ENCODE assay signal across 9 cellular contexts in genomic region chr17:35539659-35540026, GRCh38. TPM values are rescaled to one million over a fixed set of nuclear protein-coding genes. Genes with fewer than 3 reads are reported as not detected.
DNase-seq lines count a peak whose midpoint lies in the region; ATAC-seq and TF ChIP-seq lines count a peak whose summit lies in the region.
"Had no signal": no experiment of that assay in that cellular context is flagged by ENCODE, and none has a peak within 500 bp of the region (broad histone marks: within the 10 kb centered on the region; RNA-seq: fewer than 3 reads in every experiment).

No MANE protein-coding gene starts in this region.

- no peak for DNase-seq in stimulated activated naive CD8-positive, alpha-beta T cell treated with anti-CD3 and anti-CD28 coated beads, Interleukin-15, Interleukin-2, amounts not matched to agents 100 U/mL and 50 U/mL, for 24 hours
- no peak for DNase-seq in activated CD4-positive, alpha-beta memory T cell treated with anti-CD3 and anti-CD28 coated beads, Interleukin-2, amount 10 ng/mL, durations not matched to agents 7 days and 5 days
- DNase-seq in mesothelial cell of epicardium (ENCODE audit: low spot score in 2 of 2, unreplicated experiment in 2 of 2) (no peak), hepatic stellate cell (ENCODE audit: low spot score) (no peak), NCI-H69 (lab: John Stamatoyannopoulos, UW) (no peak)
- DNase-seq in stimulated activated CD4-positive, alpha-beta T cell treated with anti-CD3 and anti-CD28 coated beads, Interleukin-4, amount 100 ng/mL, for 1 hour, result no peak

- CTCF ChIA-PET in activated CD4-positive, alpha-beta memory T cell treated with anti-CD3 and anti-CD28 coated beads, Interleukin-2, amount 10 ng/mL, durations not matched to agents 7 days and 5 days (lab: Charles Lee), result interaction anchor here (0.6 to 7.4 kb wide), 21 partner anchors 9 to 369 kb away, joined by 3 to 91 read pairs (median 3); partner anchors contain the start of genes SLFN11 and SLFN5

- POLR2A ChIA-PET in activated CD4-positive, alpha-beta memory T cell treated with anti-CD3 and anti-CD28 coated beads, Interleukin-2, amount 10 ng/mL, durations not matched to agents 7 days and 5 days (lab: Charles Lee), result interaction anchor here (0.7 to 9.3 kb wide), 23 partner anchors 9 to 457 kb away, joined by 3 to 328 read pairs (median 5); partner anchors contain the start of genes AP2B1, NLE1, PEX12 and SLFN11

- H3K27me3 Mint-ChIP-seq in stimulated activated naive CD8-positive, alpha-beta T cell treated with anti-CD3 and anti-CD28 coated beads, Interleukin-15, Interleukin-2, amounts not matched to agents 100 ng/mL and 50 ng/mL, for 24 hours, result no peaks in the 10 kb centered on the region
- H3K27me3 Mint-ChIP-seq in activated CD4-positive, alpha-beta memory T cell treated with anti-CD3 and anti-CD28 coated beads, Interleukin-2, amount 10 ng/mL, durations not matched to agents 7 days and 5 days, result no peaks in the 10 kb centered on the region
- peaks cover 30% of the 10 kb centered on the region for H3K27me3 Mint-ChIP-seq in mesothelial cell of epicardium (ENCODE audit: low read depth)

- H3K4me1 Mint-ChIP-seq in stimulated activated naive CD8-positive, alpha-beta T cell treated with anti-CD3 and anti-CD28 coated beads, Interleukin-15, Interleukin-2, amounts not matched to agents 100 ng/mL and 50 ng/mL, for 24 hours (ENCODE audit: low read depth), result peaks cover 66% of the 10 kb centered on the region
- H3K4me1 Mint-ChIP-seq in activated CD4-positive, alpha-beta memory T cell treated with anti-CD3 and anti-CD28 coated beads, Interleukin-2, amount 10 ng/mL, durations not matched to agents 7 days and 5 days, result peaks cover 48% of the 10 kb centered on the region
- H3K4me1 Mint-ChIP-seq in mesothelial cell of epicardium, result peaks cover 8% of the 10 kb centered on the region
- H3K4me1 Mint-ChIP-seq: nephron progenitor cell had no signal

- H3K4me3 Mint-ChIP-seq in stimulated activated naive CD8-positive, alpha-beta T cell treated with anti-CD3 and anti-CD28 coated beads, Interleukin-15, Interleukin-2, amounts not matched to agents 100 ng/mL and 50 ng/mL, for 24 hours, result peak overlapping the region; percentile 98
- peak overlapping the region; percentile 86 for H3K4me3 Mint-ChIP-seq in activated CD4-positive, alpha-beta memory T cell treated with anti-CD3 and anti-CD28 coated beads, Interleukin-2, amount 10 ng/mL, durations not matched to agents 7 days and 5 days
- H3K4me3 Mint-ChIP-seq in mesothelial cell of epicardium, result no peak overlapping the region
- H3K4me3 Mint-ChIP-seq: nephron progenitor cell had no signal

- TF ChIP-seq CTCF in mesothelial cell of epicardium (IDR thresholded peaks at IDR 0.05; ENCODE audit: unreplicated experiment), result peak; percentile 51

- H3K27ac Mint-ChIP-seq in stimulated activated naive CD8-positive, alpha-beta T cell treated with anti-CD3 and anti-CD28 coated beads, Interleukin-15, Interleukin-2, amounts not matched to agents 100 ng/mL and 50 ng/mL, for 24 hours, result peak overlapping the region; percentile 99
- H3K27ac Mint-ChIP-seq in activated CD4-positive, alpha-beta memory T cell treated with anti-CD3 and anti-CD28 coated beads, Interleukin-2, amount 10 ng/mL, durations not matched to agents 7 days and 5 days, result peak overlapping the region; percentile 100
- no peak overlapping the region for H3K27ac Mint-ChIP-seq in mesothelial cell of epicardium
- H3K27ac Mint-ChIP-seq: nephron progenitor cell had no signal

- H3K9me3 Mint-ChIP-seq in stimulated activated naive CD8-positive, alpha-beta T cell treated with anti-CD3 and anti-CD28 coated beads, Interleukin-15, Interleukin-2, amounts not matched to agents 100 ng/mL and 50 ng/mL, for 24 hours, result no peaks in the 10 kb centered on the region
- no peaks in the 10 kb centered on the region for H3K9me3 Mint-ChIP-seq in activated CD4-positive, alpha-beta memory T cell treated with anti-CD3 and anti-CD28 coated beads, Interleukin-2, amount 10 ng/mL, durations not matched to agents 7 days and 5 days
- no peaks in the 10 kb centered on the region for H3K9me3 Mint-ChIP-seq in mesothelial cell of epicardium
- H3K9me3 Mint-ChIP-seq: nephron progenitor cell had no signal

- ATAC-seq in stimulated activated naive CD8-positive, alpha-beta T cell treated with anti-CD3 and anti-CD28 coated beads, Interleukin-15, Interleukin-2, amounts not matched to agents 100 U/mL and 50 U/mL, for 24 hours, result no peak
- ATAC-seq in GM21717 (IDR thresholded peaks at IDR 0.05; ENCODE audit: unreplicated experiment), result no peak

- H3K36me3 Mint-ChIP-seq in stimulated activated naive CD8-positive, alpha-beta T cell treated with anti-CD3 and anti-CD28 coated beads, Interleukin-15, Interleukin-2, amounts not matched to agents 100 ng/mL and 50 ng/mL, for 24 hours (ENCODE audit: low read depth), result peaks cover 17% of the 10 kb centered on the region
- peaks cover 37% of the 10 kb centered on the region for H3K36me3 Mint-ChIP-seq in activated CD4-positive, alpha-beta memory T cell treated with anti-CD3 and anti-CD28 coated beads, Interleukin-2, amount 10 ng/mL, durations not matched to agents 7 days and 5 days (ENCODE audit: low read depth)
- no peaks in the 10 kb centered on the region for H3K36me3 Mint-ChIP-seq in mesothelial cell of epicardium

RNA-seq across cellular contexts. Expression of gene SLFN12L, which starts 2.2 kb away (rescaled TPM):
- 100 to 1,000 TPM; 103 to 110 TPM for total RNA-seq in activated CD4-positive, alpha-beta memory T cell treated with anti-CD3 and anti-CD28 coated beads, Interleukin-2, amount 10 ng/mL, durations not matched to agents 7 days and 5 days
- total RNA-seq in mesothelial cell of epicardium, result 0.09 to 0.18 TPM (median 0.09 TPM) in 3 replicates

RNA-seq across cellular contexts. Expression of gene SLFN14, which starts 21.0 kb away (rescaled TPM):
- not detected for total RNA-seq in activated CD4-positive, alpha-beta memory T cell treated with anti-CD3 and anti-CD28 coated beads, Interleukin-2, amount 10 ng/mL, durations not matched to agents 7 days and 5 days
- not detected in 3 replicates for total RNA-seq in mesothelial cell of epicardium

RNA-seq across cellular contexts. Expression of gene PEX12, which starts 38.7 kb away (rescaled TPM):
- 1 to 10 TPM; 3.8 to 4.5 TPM for total RNA-seq in activated CD4-positive, alpha-beta memory T cell treated with anti-CD3 and anti-CD28 coated beads, Interleukin-2, amount 10 ng/mL, durations not matched to agents 7 days and 5 days
- total RNA-seq in mesothelial cell of epicardium, result 5.0 to 7.5 TPM (median 5.1 TPM) in 3 replicates

RNA-seq across cellular contexts. Expression of gene AP2B1, which starts 47.5 kb away (rescaled TPM):
- 100 to 1,000 TPM; 196 to 203 TPM for total RNA-seq in activated CD4-positive, alpha-beta memory T cell treated with anti-CD3 and anti-CD28 coated beads, Interleukin-2, amount 10 ng/mL, durations not matched to agents 7 days and 5 days
- total RNA-seq in mesothelial cell of epicardium, result 155 to 158 TPM (median 155 TPM) in 3 replicates

Comparison
In these comparisons a context has a peak if more than half of its experiments do, and no peak if none do; other contexts are left out.
1. RNA of gene SLFN12L, which starts 2.2 kb away (total RNA-seq): 103 to 110 TPM in activated CD4-positive, alpha-beta memory T cell treated with anti-CD3 and anti-CD28 coated beads, Interleukin-2, amount 10 ng/mL, durations not matched to agents 7 days and 5 days; 0.09 to 0.18 TPM in mesothelial cell of epicardium; every median in the first group is over 10 times any median in the second.